8 cellular contexts compared by ENCODE assay signal in the genomic region with DNA sequence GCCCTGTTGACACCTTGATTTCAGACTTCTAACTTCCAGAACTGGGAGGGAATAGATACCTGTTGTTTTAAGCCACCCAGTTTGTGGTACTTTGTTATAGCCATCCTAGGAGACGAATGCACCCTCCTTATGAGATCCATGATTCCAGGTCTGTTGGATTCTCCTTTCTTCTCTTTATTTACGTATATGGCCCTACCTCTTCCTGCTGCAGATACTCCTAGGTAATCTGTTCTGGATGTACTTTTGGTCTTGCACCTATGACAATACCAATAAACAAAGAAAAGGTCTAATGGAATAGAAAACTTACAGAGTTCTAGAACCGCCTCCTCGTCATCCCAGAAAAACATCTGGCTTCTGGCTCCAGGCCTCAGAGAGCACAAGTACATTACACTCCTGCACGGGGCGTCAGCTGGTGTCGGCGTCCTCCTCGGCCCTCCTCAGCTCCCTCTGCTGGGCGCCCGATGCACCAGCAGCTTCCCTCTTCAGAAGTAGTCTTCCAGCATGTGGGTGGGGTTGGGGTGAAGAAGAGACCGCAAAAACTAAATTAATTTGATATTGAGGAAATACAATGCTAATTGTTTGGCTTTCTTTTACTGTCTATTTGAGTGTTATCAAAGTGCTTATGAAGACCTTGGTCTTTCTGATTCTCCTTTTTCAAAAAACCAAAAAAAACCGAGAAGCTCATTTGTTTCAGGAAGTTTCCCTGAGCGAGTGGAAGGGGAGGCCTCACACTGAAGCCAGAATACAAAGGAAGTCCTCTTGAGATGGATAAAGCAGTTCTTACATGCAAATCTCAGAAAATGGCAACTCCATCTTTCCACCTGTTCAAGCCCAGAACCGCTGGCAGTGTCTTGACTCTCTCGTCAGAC. TPM values are rescaled to one million over a fixed set of nuclear protein-coding genes. Genes with fewer than 3 reads are reported as not detected.
DNase-seq lines count a peak whose midpoint lies in the region; ATAC-seq and TF ChIP-seq lines count a peak whose summit lies in the region.

No MANE protein-coding gene starts in this region.

- no peaks in the 10 kb centered on the region for H3K9me3 ChIP-seq in mucosa of descending colon

- H3K27me3 ChIP-seq in dorsolateral prefrontal cortex = no peaks in the 10 kb centered on the region

- H3K4me1 ChIP-seq in mucosa of descending colon (ENCODE audit: low read depth) = peaks cover 7% of the 10 kb centered on the region

- DNase-seq in AG04449 (ENCODE audit: low read depth, low spot score) = no peak
- peak; percentile 72 for DNase-seq in NCI-H748 treated with DMSO at 0.1 percent for 48 hours (lab: John Stamatoyannopoulos, UW)
- DNase-seq in activated CD4-positive, alpha-beta T cell treated with anti-CD3 and anti-CD28 coated beads, Interleukin-2, amount 50 U/mL, for 4 hours = peak; percentile 72 to 74
- peak; percentile 55 to 82 (median 64) for DNase-seq in dorsolateral prefrontal cortex
- peak; percentile 83 to 89 (median 87) for DNase-seq in mucosa of descending colon
- DNase-seq in stimulated activated CD8-positive, alpha-beta memory T cell treated with anti-CD3 and anti-CD28 coated beads, Interleukin-4, amount 100 ng/mL, for 24 hours (ENCODE audit: low read depth) = peak; percentile 64

- POLR2A ChIA-PET in AG04449 (lab: Yijun Ruan, JAX) = interaction anchor here (1.2 kb wide), 1 partner anchor 13 kb away, joined by 3 read pairs; no protein-coding TSS in a partner anchor

- ATAC-seq in GM18858 (IDR thresholded peaks at IDR 0.05; ENCODE audit: unreplicated experiment) (peak; percentile 69), HG03060 (IDR thresholded peaks at IDR 0.05; ENCODE audit: low read depth, unreplicated experiment) (peak; percentile 71), mucosa of descending colon (peak; percentile 96)

- H3K4me3 ChIP-seq in AG04449 (ENCODE audit: low read depth, low read length) (no peak overlapping the region), dorsolateral prefrontal cortex (peak overlapping the region in 5 of 59 donors; percentile 0 to 41 (median 3)), mucosa of descending colon (no peak overlapping the region)

- intact Hi-C loops in dorsolateral prefrontal cortex (cut with DNase I) = loop anchor here in 1 of 2 donors (5.0 to 10.0 kb wide), 2 partner anchors 36 to 314 kb away; no protein-coding TSS in a partner anchor
- intact Hi-C loops in mucosa of descending colon (cut with DNase I, micrococcal nuclease) = no loop called here

- no peaks in the 10 kb centered on the region for H3K36me3 ChIP-seq in mucosa of descending colon (ENCODE audit: low read depth)

- peak; percentile 90 for TF ChIP-seq CTCF in AG04449 (IDR thresholded peaks at IDR 0.05; ENCODE audit: insufficient read depth, low read length, missing control alignments)
- peak; percentile 35 to 95 (median 87) for TF ChIP-seq CTCF in dorsolateral prefrontal cortex (IDR thresholded peaks at IDR 0.05 in 54 of 56, conservative IDR thresholded peaks at IDR 0.05 in 2 of 56; ENCODE audit: low read depth in 1 of 56, partially characterized antibody in 56 of 56)
- peak; percentile 97 for TF ChIP-seq CTCF in mucosa of descending colon (IDR thresholded peaks at IDR 0.05)

- CTCF ChIA-PET in AG04449 (lab: Yijun Ruan, JAX) = interaction anchor here (0.7 to 6.0 kb wide), 26 partner anchors 11 to 485 kb away, joined by 3 to 56 read pairs (median 4); no protein-coding TSS in a partner anchor

- H3K27ac ChIP-seq in dorsolateral prefrontal cortex = peak overlapping the region in 25 of 59 donors; percentile 2 to 69 (median 27)

RNA-seq across cellular contexts. Expression of a gene that starts 9.7 kb away (rescaled TPM):
- total RNA-seq in dorsolateral prefrontal cortex (100 to 1,000 TPM; 131 to 255 (median 189) TPM), mucosa of descending colon (10 to 100 TPM; 30.4 to 87.3 (median 50.1) TPM)
